ENCODE assay signal across 9 cellular contexts in the genomic region with DNA sequence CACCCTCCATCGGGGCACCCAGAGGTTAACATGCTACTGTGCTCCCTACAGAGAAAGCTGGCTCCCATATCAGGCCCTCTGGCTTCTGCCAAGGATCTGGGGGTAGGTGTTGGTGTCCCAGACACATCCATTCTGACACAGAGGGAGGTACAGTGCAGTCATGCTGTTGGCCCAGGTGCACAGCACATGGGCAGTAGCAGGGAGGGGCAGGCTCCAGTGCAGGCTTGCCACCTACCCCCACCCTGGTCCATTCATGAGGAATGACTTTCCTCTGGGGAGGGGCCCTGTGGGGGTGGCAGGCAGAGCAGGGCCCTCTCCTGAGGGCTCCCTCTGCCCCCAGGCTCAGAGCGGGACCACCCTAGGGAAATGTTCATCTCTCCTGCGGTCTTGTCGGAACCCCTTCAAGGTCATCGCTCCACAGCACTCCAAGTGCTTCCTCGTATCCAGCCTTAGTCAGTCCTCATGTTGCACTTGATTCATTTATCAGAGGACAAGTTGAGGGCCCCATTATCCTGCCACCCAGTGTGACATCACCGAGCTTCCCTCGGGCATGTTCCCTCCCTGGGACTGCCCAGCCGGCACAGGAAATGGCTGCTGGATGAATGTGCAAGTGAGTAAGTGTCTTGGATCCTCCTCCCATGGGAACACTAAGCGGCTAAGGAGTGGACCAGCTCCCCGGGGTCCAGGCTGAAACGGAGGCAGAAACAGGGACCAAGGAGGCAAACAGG. TPM values are rescaled to one million over a fixed set of nuclear protein-coding genes. Genes with fewer than 3 reads are reported as not detected.
DNase-seq lines count a peak whose midpoint lies in the region; ATAC-seq and TF ChIP-seq lines count a peak whose summit lies in the region.
"Had no signal": no experiment of that assay in that cellular context is flagged by ENCODE, and none has a peak within 500 bp of the region (broad histone marks: within the 10 kb centered on the region; RNA-seq: fewer than 3 reads in every experiment).

No MANE protein-coding gene starts in this region.

- H3K27ac Mint-ChIP-seq in activated CD8-positive, alpha-beta memory T cell treated with anti-CD3 and anti-CD28 coated beads, Interleukin-2, amount 10 ng/mL, durations not matched to agents 7 days and 5 days, result peak overlapping the region; percentile 21
- H3K27ac Mint-ChIP-seq in type B pancreatic cell, result peak overlapping the region; percentile 78

- H3K36me3 Mint-ChIP-seq in activated CD8-positive, alpha-beta memory T cell treated with anti-CD3 and anti-CD28 coated beads, Interleukin-2, amount 10 ng/mL, durations not matched to agents 7 days and 5 days, result peaks cover 12% of the 10 kb centered on the region
- H3K36me3 Mint-ChIP-seq in type B pancreatic cell, result no peaks in the 10 kb centered on the region

- ATAC-seq in activated CD8-positive, alpha-beta memory T cell treated with anti-CD3 and anti-CD28 coated beads, Interleukin-2, amount 10 ng/mL, durations not matched to agents 7 days and 5 days, result no peak

- H3K27me3 ChIP-seq in brain microvascular endothelial cell (replicated peaks) (no peaks in the 10 kb centered on the region), kidney epithelial cell (ENCODE audit: control insufficient read depth, insufficient read depth, low read length) (no peaks in the 10 kb centered on the region)

- H3K4me3 Mint-ChIP-seq in activated CD8-positive, alpha-beta memory T cell treated with anti-CD3 and anti-CD28 coated beads, Interleukin-2, amount 10 ng/mL, durations not matched to agents 7 days and 5 days, result no peak overlapping the region
- H3K4me3 Mint-ChIP-seq in type B pancreatic cell, result peak overlapping the region; percentile 57

- CTCF ChIA-PET in activated CD8-positive, alpha-beta memory T cell treated with anti-CD3 and anti-CD28 coated beads, Interleukin-2, amount 10 ng/mL, durations not matched to agents 7 days and 5 days (lab: Charles Lee), result no interaction called here

- H3K27me3 Mint-ChIP-seq in activated CD8-positive, alpha-beta memory T cell treated with anti-CD3 and anti-CD28 coated beads, Interleukin-2, amount 10 ng/mL, durations not matched to agents 7 days and 5 days, result no peaks in the 10 kb centered on the region
- peaks cover under 1% of the 10 kb centered on the region for H3K27me3 Mint-ChIP-seq in type B pancreatic cell

- TF ChIP-seq CTCF in brain microvascular endothelial cell (IDR thresholded peaks at IDR 0.05; ENCODE audit: low read depth, low read length, missing control alignments) (no peak), kidney epithelial cell (IDR thresholded peaks at IDR 0.05; ENCODE audit: insufficient read depth, low read length, poor library complexity, severe bottlenecking) (no peak), type B pancreatic cell (conservative IDR thresholded peaks at IDR 0.05) (no peak)

- H3K4me1 Mint-ChIP-seq in activated CD8-positive, alpha-beta memory T cell treated with anti-CD3 and anti-CD28 coated beads, Interleukin-2, amount 10 ng/mL, durations not matched to agents 7 days and 5 days, result peaks cover 4% of the 10 kb centered on the region
- H3K4me1 Mint-ChIP-seq in type B pancreatic cell (ENCODE audit: unreplicated experiment), result peaks cover 27% of the 10 kb centered on the region

- in situ Hi-C loops in brain microvascular endothelial cell (cut with HindIII; ENCODE audit: low pct_ligation_motif_present, low sequenced_read_pairs), result no loop called here

- DNase-seq in activated CD8-positive, alpha-beta memory T cell treated with anti-CD3 and anti-CD28 coated beads, Interleukin-2, amount 10 ng/mL, durations not matched to agents 7 days and 5 days, result no peak
- no peak for DNase-seq in activated CD8-positive, alpha-beta memory T cell treated with anti-CD3 and anti-CD28 coated beads, Interleukin-2, amount 50 U/mL, for 48 hours
- DNase-seq in brain microvascular endothelial cell, result peak; percentile 91
- DNase-seq in kidney epithelial cell (ENCODE audit: low read depth), result peak; percentile 91
- DNase-seq in type B pancreatic cell (ENCODE audit: extremely low spot score, unreplicated experiment), result no peak
- DNase-seq in DMS114 treated with DMSO at 0.1 percent for 48 hours (lab: John Stamatoyannopoulos, UW; ENCODE audit: unreplicated experiment), result no peak
- no peak for DNase-seq in activated CD8-positive, alpha-beta memory T cell treated with anti-CD3 and anti-CD28 coated beads, Interleukin-2, amount 50 U/mL, for 4 hours
- DNase-seq in HuH-7.5 (ENCODE audit: low spot score), result no peak
- DNase-seq: activated gamma-delta T cell had no signal

- peaks cover 18% of the 10 kb centered on the region for H3K36me3 ChIP-seq in brain microvascular endothelial cell (replicated peaks)
- H3K36me3 ChIP-seq in kidney epithelial cell (ENCODE audit: control insufficient read depth, insufficient read depth, low read length), result no peaks in the 10 kb centered on the region

- peak overlapping the region; percentile 87 for H3K27ac ChIP-seq in brain microvascular endothelial cell

- H3K9me3 Mint-ChIP-seq in activated CD8-positive, alpha-beta memory T cell treated with anti-CD3 and anti-CD28 coated beads, Interleukin-2, amount 10 ng/mL, durations not matched to agents 7 days and 5 days (ENCODE audit: low read depth), result no peaks in the 10 kb centered on the region
- no peaks in the 10 kb centered on the region for H3K9me3 Mint-ChIP-seq in type B pancreatic cell

- H3K4me3 ChIP-seq in brain microvascular endothelial cell (ENCODE audit: low read depth, low read length) (no peak overlapping the region), kidney epithelial cell (ENCODE audit: low read depth, low read length) (no peak overlapping the region)

RNA-seq across cellular contexts. Expression of gene DUSP7, which starts 10.0 kb away (rescaled TPM):
- total RNA-seq in activated CD8-positive, alpha-beta memory T cell treated with anti-CD3 and anti-CD28 coated beads, Interleukin-2, amount 10 ng/mL, durations not matched to agents 7 days and 5 days, result 10 to 100 TPM; 24.2 to 29.3 TPM
- total RNA-seq in kidney epithelial cell (23.5 and 27.7 TPM in 2 replicates), type B pancreatic cell (ENCODE audit: low replicate concordance) (11.9 and 25.9 TPM in 2 replicates)

RNA-seq across cellular contexts. Expression of gene RPL29, which starts 50.7 kb away (rescaled TPM):
- total RNA-seq in activated CD8-positive, alpha-beta memory T cell treated with anti-CD3 and anti-CD28 coated beads, Interleukin-2, amount 10 ng/mL, durations not matched to agents 7 days and 5 days, result 1,000 to 10,000 TPM; 1,042 to 1,060 TPM
- total RNA-seq in kidney epithelial cell (2,366 and 2,384 TPM in 2 replicates), type B pancreatic cell (ENCODE audit: low replicate concordance) (1,439 and 1,690 TPM in 2 replicates)

Comparison
In these comparisons a context has a peak if more than half of its experiments do, and no peak if none do; other contexts are left out.
1. DNase-seq: peak in brain microvascular endothelial cell (single experiment) and kidney epithelial cell (single experiment); none in activated CD8-positive, alpha-beta memory T cell treated with anti-CD3 and anti-CD28 coated beads, Interleukin-2, amount 10 ng/mL, durations not matched to agents 7 days and 5 days (single experiment), activated CD8-positive, alpha-beta memory T cell treated with anti-CD3 and anti-CD28 coated beads, Interleukin-2, amount 50 U/mL, for 48 hours (single experiment), type B pancreatic cell (single experiment), DMS114 treated with DMSO at 0.1 percent for 48 hours (single experiment), activated CD8-positive, alpha-beta memory T cell treated with anti-CD3 and anti-CD28 coated beads, Interleukin-2, amount 50 U/mL, for 4 hours (single experiment) and HuH-7.5 (single experiment).